In the genomic region with DNA sequence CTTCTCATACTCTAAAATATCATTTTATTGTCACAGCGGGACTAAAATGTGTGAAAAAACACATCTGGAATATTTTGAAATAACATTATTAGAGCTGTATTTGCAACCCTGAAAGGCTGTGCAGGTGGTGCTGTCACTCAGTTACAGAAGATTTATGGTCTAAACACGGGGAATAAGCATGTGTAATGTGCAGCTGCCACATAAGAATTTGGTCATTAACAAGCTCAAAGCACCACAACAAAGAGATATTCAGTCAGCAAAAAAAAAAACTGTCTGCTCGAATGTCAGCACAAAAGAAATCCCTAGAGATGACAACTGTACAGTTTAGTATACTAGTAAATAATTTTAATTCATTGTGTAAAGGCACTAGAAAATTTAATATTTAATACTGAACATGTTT, we compare ENCODE assay signal across 10 cellular contexts. TPM values are rescaled to one million over a fixed set of nuclear protein-coding genes. Genes with fewer than 3 reads are reported as not detected.
A peak's percentile ranks its signal among the peaks of the same experiment; 100 is the strongest.
DNase-seq lines count a peak whose midpoint lies in the region; ATAC-seq and TF ChIP-seq lines count a peak whose summit lies in the region.
"Had no signal": no experiment of that assay in that cellular context is flagged by ENCODE, and none has a peak within 500 bp of the region (broad histone marks: within the 10 kb centered on the region; RNA-seq: fewer than 3 reads in every experiment).

No MANE protein-coding gene starts in this region.

- H3K9ac ChIP-seq in DND-41 (ENCODE audit: low read depth, low read length), result no peak overlapping the region
- H3K9ac ChIP-seq in neural cell (ENCODE audit: low read length), result no peak overlapping the region

- no peak for TF ChIP-seq POLR2A in ovary (IDR thresholded peaks at IDR 0.05)

- H3K4me2 ChIP-seq in DND-41 (ENCODE audit: insufficient read depth, low read length), result peak overlapping the region; percentile 39; the same call in 1 of the 2 replicates
- H3K4me2 ChIP-seq in neural cell (ENCODE audit: low read length), result no peak overlapping the region

- ATAC-seq in DND-41 (ENCODE audit: insufficient read depth, low read depth) (peak; percentile 98), GM21529 (IDR thresholded peaks at IDR 0.05; ENCODE audit: unreplicated experiment) (no peak)

- peak overlapping the region; percentile 64 for H3K27ac ChIP-seq in DND-41 (ENCODE audit: low read length)
- H3K27ac ChIP-seq in neural cell (ENCODE audit: low read length), result no peak overlapping the region
- no peak overlapping the region for H3K27ac ChIP-seq in ovary
- H3K27ac ChIP-seq: VCaP had no signal

- H3K9me3 ChIP-seq in DND-41 (ENCODE audit: insufficient read depth, low read length, severe bottlenecking) (no peaks in the 10 kb centered on the region), neural cell (ENCODE audit: low read length) (no peaks in the 10 kb centered on the region), ovary (no peaks in the 10 kb centered on the region), MG63 (peaks cover 11% of the 10 kb centered on the region; the same call in 1 of the 2 replicates)

- H3F3A ChIP-seq in neural cell (ENCODE audit: insufficient read depth, low read length, poor library complexity, severe bottlenecking), result peaks cover 3% of the 10 kb centered on the region

- WGBS in ovary, 3 donors, result 56 to 68% (median 63%) methylated on average over 3 of the region's 3 CpGs

- no peak overlapping the region for H3K4me3 ChIP-seq in DND-41 (ENCODE audit: low read depth in 1 of 2, low read length in 2 of 2)
- no peak overlapping the region for H3K4me3 ChIP-seq in neural cell (ENCODE audit: low read length)
- no peak overlapping the region for H3K4me3 ChIP-seq in ovary
- no peak overlapping the region for H3K4me3 ChIP-seq in MG63

- intact Hi-C loops in ovary (cut with DNase I), result no loop called here

- TF ChIP-seq EP300 in neural cell (conservative IDR thresholded peaks at IDR 0.05; ENCODE audit: poor library complexity, severe bottlenecking) (peak; percentile 26), ovary (IDR thresholded peaks at IDR 0.05) (no peak)

- peak; percentile 51 for DNase-seq in DND-41
- DNase-seq in NCI-H2029 (lab: John Stamatoyannopoulos, UW), result peak; percentile 25
- DNase-seq in SK-N-DZ (ENCODE audit: low spot score), result peak; percentile 4
- no peak for DNase-seq in ovary
- no peak for DNase-seq in activated CD8-positive, alpha-beta memory T cell treated with anti-CD3 and anti-CD28 coated beads, Interleukin-2, amount 50 U/mL, for 4 hours
- DNase-seq in MG63, result no peak
- DNase-seq: nephron progenitor cell had no signal

- H3K36me3 ChIP-seq in DND-41 (ENCODE audit: insufficient read depth, low read length) (peaks cover 19% of the 10 kb centered on the region), neural cell (ENCODE audit: insufficient read depth, low read length) (no peaks in the 10 kb centered on the region), ovary (no peaks in the 10 kb centered on the region), MG63 (peaks cover 6% of the 10 kb centered on the region; the same call in 1 of the 2 replicates)

- H3K9me2 ChIP-seq in neural cell (ENCODE audit: insufficient read depth, low read length), result no peaks in the 10 kb centered on the region

- H3K27me3 ChIP-seq in DND-41 (ENCODE audit: insufficient read depth, low read length, poor library complexity) (no peaks in the 10 kb centered on the region), neural cell (ENCODE audit: insufficient read depth, low read depth, low read length) (no peaks in the 10 kb centered on the region), ovary (no peaks in the 10 kb centered on the region), MG63 (no peaks in the 10 kb centered on the region)

- no peak for TF ChIP-seq RAD21 in neural cell (conservative IDR thresholded peaks at IDR 0.05)

- H3K4me1 ChIP-seq in DND-41 (ENCODE audit: insufficient read depth, low read length), result peaks cover 37% of the 10 kb centered on the region
- H3K4me1 ChIP-seq in ovary (ENCODE audit: insufficient read depth), result peaks cover 2% of the 10 kb centered on the region

- H3K79me2 ChIP-seq in DND-41 (ENCODE audit: insufficient read depth, low read length), result peaks cover 94% of the 10 kb centered on the region
- H3K79me2 ChIP-seq in neural cell (replicated peaks; ENCODE audit: insufficient read depth, low read length), result peaks cover 20% of the 10 kb centered on the region

- H4K20me1 ChIP-seq in DND-41 (ENCODE audit: insufficient read depth, low read length) (peaks cover 68% of the 10 kb centered on the region), neural cell (ENCODE audit: insufficient read depth) (no peaks in the 10 kb centered on the region)

- no peak overlapping the region for H2AFZ ChIP-seq in DND-41 (ENCODE audit: low read depth, low read length)
- no peak overlapping the region for H2AFZ ChIP-seq in neural cell (ENCODE audit: low read depth, low read length)

- no peak for TF ChIP-seq CTCF in DND-41 (IDR thresholded peaks at IDR 0.05; ENCODE audit: borderline replicate concordance, extremely low read depth, low read length, poor library complexity, severe bottlenecking)
- no peak for TF ChIP-seq CTCF in neural cell (IDR thresholded peaks at IDR 0.05; ENCODE audit: poor library complexity, severe bottlenecking)
- TF ChIP-seq CTCF in ovary (IDR thresholded peaks at IDR 0.05), result no peak

TF ChIP-seq in neural cell, 6 proteins besides CTCF, POLR2A, EP300 and RAD21:
- TF ChIP-seq MXI1 (conservative IDR thresholded peaks at IDR 0.05; ENCODE audit: poor library complexity, severe bottlenecking) (no peak), SMC3 (conservative IDR thresholded peaks at IDR 0.05; ENCODE audit: poor library complexity) (no peak), TAF1 (IDR thresholded peaks at IDR 0.05; ENCODE audit: low read depth) (no peak), POLR2AphosphoS5 (IDR thresholded peaks at IDR 0.05) (no peak), EZH2 (IDR thresholded peaks at IDR 0.05; ENCODE audit: borderline replicate concordance, insufficient read depth, low read length, poor library complexity, severe bottlenecking) (no peak)
- TF ChIP-seq, protein P1, sequence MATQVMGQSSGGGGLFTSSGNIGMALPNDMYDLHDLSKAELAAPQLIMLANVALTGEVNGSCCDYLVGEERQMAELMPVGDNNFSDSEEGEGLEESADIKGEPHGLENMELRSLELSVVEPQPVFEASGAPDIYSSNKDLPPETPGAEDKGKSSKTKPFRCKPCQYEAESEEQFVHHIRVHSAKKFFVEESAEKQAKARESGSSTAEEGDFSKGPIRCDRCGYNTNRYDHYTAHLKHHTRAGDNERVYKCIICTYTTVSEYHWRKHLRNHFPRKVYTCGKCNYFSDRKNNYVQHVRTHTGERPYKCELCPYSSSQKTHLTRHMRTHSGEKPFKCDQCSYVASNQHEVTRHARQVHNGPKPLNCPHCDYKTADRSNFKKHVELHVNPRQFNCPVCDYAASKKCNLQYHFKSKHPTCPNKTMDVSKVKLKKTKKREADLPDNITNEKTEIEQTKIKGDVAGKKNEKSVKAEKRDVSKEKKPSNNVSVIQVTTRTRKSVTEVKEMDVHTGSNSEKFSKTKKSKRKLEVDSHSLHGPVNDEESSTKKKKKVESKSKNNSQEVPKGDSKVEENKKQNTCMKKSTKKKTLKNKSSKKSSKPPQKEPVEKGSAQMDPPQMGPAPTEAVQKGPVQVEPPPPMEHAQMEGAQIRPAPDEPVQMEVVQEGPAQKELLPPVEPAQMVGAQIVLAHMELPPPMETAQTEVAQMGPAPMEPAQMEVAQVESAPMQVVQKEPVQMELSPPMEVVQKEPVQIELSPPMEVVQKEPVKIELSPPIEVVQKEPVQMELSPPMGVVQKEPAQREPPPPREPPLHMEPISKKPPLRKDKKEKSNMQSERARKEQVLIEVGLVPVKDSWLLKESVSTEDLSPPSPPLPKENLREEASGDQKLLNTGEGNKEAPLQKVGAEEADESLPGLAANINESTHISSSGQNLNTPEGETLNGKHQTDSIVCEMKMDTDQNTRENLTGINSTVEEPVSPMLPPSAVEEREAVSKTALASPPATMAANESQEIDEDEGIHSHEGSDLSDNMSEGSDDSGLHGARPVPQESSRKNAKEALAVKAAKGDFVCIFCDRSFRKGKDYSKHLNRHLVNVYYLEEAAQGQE (IDR thresholded peaks at IDR 0.05; ENCODE audit: borderline replicate concordance), result no peak

RNA-seq across cellular contexts. Expression of a gene that starts 31.3 kb away (rescaled TPM):
- 48.5 and 50.1 TPM in 2 replicates for polyA plus RNA-seq in SK-N-DZ (2014; cell fraction: cytosol; rRNA removed)
- polyA plus RNA-seq in SK-N-DZ (2014; cell fraction: nucleus; rRNA removed), result 22.0 and 22.5 TPM in 2 replicates
- polyA plus RNA-seq in neural cell, result 6.5 and 7.7 TPM in 2 replicates
- polyA minus RNA-seq in neural cell, result 9.3 and 10.2 TPM in 2 replicates
- 100 to 1,000 TPM in 6 of 7 donors, 10 to 100 TPM in 1; 83.3 to 131 (median 124) TPM for total RNA-seq in ovary
- polyA plus RNA-seq in ovary, result 100 to 1,000 TPM in 1 of 2 donors, 10 to 100 TPM in 1; 69.4 to 165 TPM
- 70.8 and 112 TPM in 2 replicates for total RNA-seq in MG63 (2014; rRNA removed; shearing (Covaris generic); ENCODE audit: low replicate concordance)

Comparison
In these comparisons a context has a peak if more than half of its experiments do, and no peak if none do; other contexts are left out.
1. DNase-seq: peak in DND-41 (single experiment), NCI-H2029 (single experiment) and SK-N-DZ (single experiment); none in ovary (0 of 5), activated CD8-positive, alpha-beta memory T cell treated with anti-CD3 and anti-CD28 coated beads, Interleukin-2, amount 50 U/mL, for 4 hours (single experiment) and MG63 (single experiment).